Comparison of ENCODE assay signal across 9 cellular contexts in the genomic region with DNA sequence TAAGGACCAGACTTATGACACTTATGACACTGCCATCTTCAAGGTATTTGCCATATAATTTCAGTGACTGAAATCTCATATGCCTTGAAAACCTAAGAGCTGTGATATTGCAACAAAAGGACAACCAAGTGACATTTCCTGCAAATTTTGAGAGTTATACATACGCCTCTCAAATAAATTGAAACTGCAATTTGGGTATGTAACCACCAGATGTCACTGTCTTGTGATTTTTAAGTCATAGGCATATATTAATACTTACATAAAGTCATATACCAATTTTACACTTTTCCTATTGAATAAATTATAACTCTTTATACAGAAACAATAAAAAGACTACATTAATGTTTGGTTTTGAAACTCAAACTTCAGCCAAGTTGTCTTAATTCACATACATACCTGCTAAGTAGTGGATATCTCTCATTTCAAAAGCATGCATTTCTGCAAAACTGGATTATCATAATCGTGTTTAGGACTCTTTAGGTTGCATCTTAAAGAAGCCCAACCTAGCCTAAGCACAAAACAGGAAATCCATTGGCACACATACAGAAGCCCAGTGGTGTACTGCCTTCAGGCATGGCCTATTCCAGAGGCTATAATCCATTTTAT.
A peak's percentile ranks its signal among the peaks of the same experiment; 100 is the strongest.
DNase-seq lines count a peak whose midpoint lies in the region; ATAC-seq and TF ChIP-seq lines count a peak whose summit lies in the region.
"Had no signal": no experiment of that assay in that cellular context is flagged by ENCODE, and none has a peak within 500 bp of the region (broad histone marks: within the 10 kb centered on the region; RNA-seq: fewer than 3 reads in every experiment).

No MANE protein-coding gene starts in this region.

- intact Hi-C loops in dorsolateral prefrontal cortex (cut with DNase I): no loop called here
- intact Hi-C loops in gastrocnemius medialis (cut with DNase I; ENCODE audit: low total_unique reads): no loop called here
- intact Hi-C loops in aorta (cut with DNase I): no loop called here

- in situ Hi-C loops in gastrocnemius medialis (cut with MboI; ENCODE audit: low sequenced_read_pairs in 4 of 4): no loop called here

- H3K4me1 ChIP-seq in gastrocnemius medialis (no peaks in the 10 kb centered on the region), aorta (ENCODE audit: control insufficient read depth in 1 of 2, insufficient read depth in 2 of 2, low read length in 2 of 2) (no peaks in the 10 kb centered on the region)

- TF ChIP-seq CTCF in dorsolateral prefrontal cortex (IDR thresholded peaks at IDR 0.05 in 54 of 56, conservative IDR thresholded peaks at IDR 0.05 in 2 of 56; ENCODE audit: low read depth in 1 of 56, partially characterized antibody in 56 of 56) (peak in 40 of 56 donors; percentile 8 to 48 (median 20)), gastrocnemius medialis (IDR thresholded peaks at IDR 0.05 in 4 of 5, conservative IDR thresholded peaks at IDR 0.05 in 1 of 5) (peak in 3 of 5 experiments; percentile 14 to 42 (median 39))

- ATAC-seq in gastrocnemius medialis (no peak), aorta (ENCODE audit: low FRiP score) (no peak)

- no peaks in the 10 kb centered on the region for H3K36me3 ChIP-seq in gastrocnemius medialis
- no peaks in the 10 kb centered on the region for H3K36me3 ChIP-seq in aorta (ENCODE audit: control insufficient read depth in 1 of 2, insufficient read depth in 2 of 2, low read length in 1 of 2)

- H3K4me3 ChIP-seq in dorsolateral prefrontal cortex (no peak overlapping the region), gastrocnemius medialis (no peak overlapping the region), aorta (ENCODE audit: low read length in 2 of 2) (no peak overlapping the region)
- H3K4me3 ChIP-seq: lung had no signal

- H3K27me3 ChIP-seq in dorsolateral prefrontal cortex (no peaks in the 10 kb centered on the region), gastrocnemius medialis (no peaks in the 10 kb centered on the region), aorta (ENCODE audit: control insufficient read depth in 1 of 2, insufficient read depth in 2 of 2, low read length in 1 of 2) (peaks cover 0 to 1% of the 10 kb centered on the region in 2 donors)

- WGBS in aorta, 2 donors: 66 to 71% methylated on average over 2 of the region's 2 CpGs

- no peak for TF ChIP-seq POLR2A in gastrocnemius medialis (IDR thresholded peaks at IDR 0.05)

- H3K9me3 ChIP-seq in gastrocnemius medialis (peaks cover 0 to 10% (median 0%) of the 10 kb centered on the region in 3 donors), aorta (ENCODE audit: control insufficient read depth, low read length) (peaks cover 9% of the 10 kb centered on the region)

- peak; percentile 0 for DNase-seq in NOMO-1 treated with DMSO at 0.1 percent for 48 hours (lab: John Stamatoyannopoulos, UW; ENCODE audit: unreplicated experiment)
- DNase-seq in NOMO-1 treated with dmso at 0.1 percent for 144 hours (lab: John Stamatoyannopoulos, UW; ENCODE audit: unreplicated experiment): no peak
- DNase-seq in NCI-H1694 (lab: John Stamatoyannopoulos, UW): peak; percentile 15
- DNase-seq in dorsolateral prefrontal cortex: no peak
- no peak for DNase-seq in gastrocnemius medialis
- no peak for DNase-seq in aorta
- DNase-seq in effector CD8-positive, alpha-beta T cell (lab: John Stamatoyannopoulos, UW): no peak
- no peak for DNase-seq in medulla oblongata (ENCODE audit: extremely low spot score)

- H3K27ac ChIP-seq in dorsolateral prefrontal cortex: no peak overlapping the region
- H3K27ac ChIP-seq in gastrocnemius medialis: no peak overlapping the region
- no peak overlapping the region for H3K27ac ChIP-seq in aorta (ENCODE audit: low read depth in 1 of 2, low read length in 2 of 2)

Comparison
In these comparisons a context has a peak if more than half of its experiments do, and no peak if none do; other contexts are left out.
1. DNase-seq: peak in NOMO-1 treated with DMSO at 0.1 percent for 48 hours (single experiment) and NCI-H1694 (single experiment); none in NOMO-1 treated with dmso at 0.1 percent for 144 hours (single experiment), dorsolateral prefrontal cortex (0 of 10), gastrocnemius medialis (0 of 2), aorta (0 of 2), effector CD8-positive, alpha-beta T cell (single experiment) and medulla oblongata (single experiment).